In the genomic region with DNA sequence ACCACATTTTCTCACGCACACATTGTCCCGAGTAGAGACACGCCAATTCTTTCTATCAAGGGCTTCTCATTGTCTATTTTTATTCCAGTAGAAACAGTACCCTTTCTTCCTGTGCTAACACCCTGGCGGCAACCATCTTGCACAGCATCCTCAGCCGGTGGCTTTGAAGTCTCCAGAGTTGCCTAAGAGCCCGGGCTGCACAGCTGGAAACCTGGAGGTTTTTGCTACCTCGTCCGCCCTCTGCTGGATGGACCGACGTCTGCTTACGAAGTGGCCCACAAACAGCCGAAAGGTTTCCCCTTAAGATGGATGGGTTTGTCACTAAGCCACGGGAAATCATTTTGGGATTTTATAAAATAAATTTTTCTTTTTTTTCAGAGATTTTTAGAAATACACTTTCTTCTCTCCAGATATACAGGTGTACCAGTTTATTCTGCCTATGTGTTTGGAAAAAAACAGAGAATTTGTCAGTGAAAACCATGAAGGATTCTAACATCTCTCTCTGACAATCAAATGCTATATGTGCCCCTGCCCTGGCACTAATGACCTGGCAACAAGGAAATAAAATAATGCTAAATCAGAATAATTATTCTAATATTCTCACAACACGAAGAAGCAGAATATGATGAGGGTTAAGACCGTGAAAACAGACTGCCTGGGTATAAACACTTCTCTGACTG, we compare ENCODE assay signal across 9 cellular contexts.
DNase-seq lines count a peak whose midpoint lies in the region; ATAC-seq and TF ChIP-seq lines count a peak whose summit lies in the region.
"Had no signal": no experiment of that assay in that cellular context is flagged by ENCODE, and none has a peak within 500 bp of the region (broad histone marks: within the 10 kb centered on the region; RNA-seq: fewer than 3 reads in every experiment).

No MANE protein-coding gene starts in this region.

- no peak overlapping the region for H3K4me3 Mint-ChIP-seq in T-cell

- H3K27ac Mint-ChIP-seq in T-cell, result no peak overlapping the region

- no peaks in the 10 kb centered on the region for H3K36me3 Mint-ChIP-seq in T-cell

- H3K27me3 Mint-ChIP-seq in T-cell, result peaks cover 18 to 32% of the 10 kb centered on the region in 2 donors

- peaks cover 0 to 5% (median 3%) of the 10 kb centered on the region in 3 donors for H3K4me1 Mint-ChIP-seq in T-cell

- CTCF ChIA-PET in T-cell (lab: Charles Lee), result interaction anchor here (0.6 to 1.1 kb wide), 3 partner anchors 9 to 927 kb away, joined by 3 to 6 read pairs (median 3); no protein-coding TSS in a partner anchor

- TF ChIP-seq CTCF in GM12865 (IDR thresholded peaks at IDR 0.05; ENCODE audit: insufficient read depth, low read depth, low read length, missing control alignments), result peak; percentile 67

- intact Hi-C loops in left ventricle myocardium superior (cut with micrococcal nuclease), result no loop called here
- intact Hi-C loops in sciatic nerve (cut with DNase I), result loop anchor here (10.0 kb wide), 1 partner anchor 929 kb away; no protein-coding TSS in a partner anchor

- ATAC-seq in HG02588 (IDR thresholded peaks at IDR 0.05; ENCODE audit: unreplicated experiment) (peak; percentile 79), T-cell (replicated peaks in 1 of 4) (peak; percentile 52 to 81 (median 66)), left ventricle myocardium superior (peak; percentile 87), sciatic nerve (peak; percentile 92)

- DNase-seq in GM12865 (ENCODE audit: low read depth) (peak; percentile 77), NCI-H1417 (lab: John Stamatoyannopoulos, UW) (peak; percentile 72 to 89 (median 78)), T-cell (peak; percentile 16 to 58 (median 43)), amniotic epithelial cell (ENCODE audit: low read depth) (peak; percentile 84), left ventricle myocardium superior (peak; percentile 86), sciatic nerve (ENCODE audit: low spot score) (peak; percentile 86), OCI-M2 (lab: John Stamatoyannopoulos, UW; ENCODE audit: unreplicated experiment) (no peak)

- no peaks in the 10 kb centered on the region for H3K9me3 Mint-ChIP-seq in T-cell

- POLR2A ChIA-PET in T-cell (lab: Charles Lee), result no interaction called here

- no peak overlapping the region for H3K4me3 ChIP-seq in GM12865 (ENCODE audit: low read depth, low read length)
- H3K4me3 ChIP-seq: skin epidermis had no signal
